Comparison of ENCODE assay signal across 36 cellular contexts in genomic region chr13:70104481-70104880, GRCh38. TPM values are rescaled to one million over a fixed set of nuclear protein-coding genes. Genes with fewer than 3 reads are reported as not detected.
"Had no signal": no experiment of that assay in that cellular context is flagged by ENCODE, and none has a peak within 500 bp of the region (broad histone marks: within the 10 kb centered on the region; RNA-seq: fewer than 3 reads in every experiment).

No MANE protein-coding gene starts in this region.

- H3K4me1 ChIP-seq: ascending aorta, breast epithelium had no signal

- H3K27me3 ChIP-seq: ascending aorta, brain microvascular endothelial cell had no signal

- H3K27ac ChIP-seq: ascending aorta, brain microvascular endothelial cell, breast epithelium, VCaP had no signal

- ATAC-seq: activated CD8-positive, alpha-beta memory T cell treated with anti-CD3 and anti-CD28 coated beads, Interleukin-2, amount 10 ng/mL, durations not matched to agents 7 days and 5 days; activated CD8-positive, alpha-beta T cell treated with anti-CD3 and anti-CD28 coated beads, Interleukin-2, amount 10 ng/mL, durations not matched to agents 7 days and 5 days; activated naive CD8-positive, alpha-beta T cell treated with anti-CD3 and anti-CD28 coated beads, Interleukin-2, amount 50 U/mL, for 24 hours had no signal

- FAIRE-seq: TTC549 had no signal

- H3K4me3 ChIP-seq: ascending aorta, breast epithelium had no signal

- H3K9me3 ChIP-seq: ascending aorta, breast epithelium had no signal

- H3K36me3 ChIP-seq: ascending aorta, brain microvascular endothelial cell, breast epithelium had no signal

- H3K27me3 Mint-ChIP-seq: activated B cell treated with CpG ODN at 0.5 μM for 24 hours; activated CD4-positive, alpha-beta memory T cell treated with anti-CD3 and anti-CD28 coated beads, Interleukin-2, amount 10 ng/mL, durations not matched to agents 7 days and 5 days; activated CD4-positive, alpha-beta T cell treated with anti-CD3 and anti-CD28 coated beads, Interleukin-2, amount 10 ng/mL, durations not matched to agents 7 days and 5 days; activated CD8-positive, alpha-beta memory T cell treated with anti-CD3 and anti-CD28 coated beads, Interleukin-2, amount 10 ng/mL, durations not matched to agents 7 days and 5 days; activated naive CD8-positive, alpha-beta T cell; activated naive CD8-positive, alpha-beta T cell treated with anti-CD3 and anti-CD28 coated beads, Interleukin-2, amount 10 ng/mL, durations not matched to agents 7 days and 5 days had no signal

- H3K4me3 Mint-ChIP-seq: activated B cell treated with CpG ODN at 0.5 μM for 24 hours; activated CD4-positive, alpha-beta memory T cell treated with anti-CD3 and anti-CD28 coated beads, Interleukin-2, amount 10 ng/mL, durations not matched to agents 7 days and 5 days; activated CD4-positive, alpha-beta T cell treated with anti-CD3 and anti-CD28 coated beads, Interleukin-2, amount 10 ng/mL, durations not matched to agents 7 days and 5 days; activated CD8-positive, alpha-beta memory T cell treated with anti-CD3 and anti-CD28 coated beads, Interleukin-2, amount 10 ng/mL, durations not matched to agents 7 days and 5 days; activated CD8-positive, alpha-beta T cell treated with anti-CD3 and anti-CD28 coated beads, Interleukin-2, amount 10 ng/mL, durations not matched to agents 7 days and 5 days; activated naive CD4-positive, alpha-beta T cell treated with anti-CD3 and anti-CD28 coated beads, Interleukin-2, amount 10 ng/mL, durations not matched to agents 7 days and 5 days; activated naive CD4-positive, alpha-beta T cell treated with anti-CD3 and anti-CD28 coated beads, Interleukin-2, amount 50 U/mL, for 24 hours; activated naive CD8-positive, alpha-beta T cell; activated naive CD8-positive, alpha-beta T cell treated with anti-CD3 and anti-CD28 coated beads, Interleukin-2, amount 10 ng/mL, durations not matched to agents 7 days and 5 days; activated naive CD8-positive, alpha-beta T cell treated with anti-CD3 and anti-CD28 coated beads, Interleukin-2, amount 50 U/mL, for 24 hours; activated T-cell treated with anti-CD3 and anti-CD28 coated beads, Interleukin-2, amount 50 U/mL, for 24 hours; T-helper 1 cell treated with Interleukin-12 subunit alpha and Interleukin-12 subunit beta and Interleukin-4 antibody, amounts not matched to agents 30 μg/mL and 1 μg/mL, for 36 hours; T-helper 2 cell treated with Interferon-gamma antibody and Interleukin-4, amounts not matched to agents 5 μg/mL and 100 μg/mL, for 36 hours had no signal

- H3K36me3 Mint-ChIP-seq: activated CD8-positive, alpha-beta memory T cell treated with anti-CD3 and anti-CD28 coated beads, Interleukin-2, amount 10 ng/mL, durations not matched to agents 7 days and 5 days; activated naive CD4-positive, alpha-beta T cell treated with anti-CD3 and anti-CD28 coated beads, Interleukin-2, amount 10 ng/mL, durations not matched to agents 7 days and 5 days; activated naive CD4-positive, alpha-beta T cell treated with anti-CD3 and anti-CD28 coated beads, Interleukin-2, amount 50 U/mL, for 24 hours; activated naive CD8-positive, alpha-beta T cell; activated naive CD8-positive, alpha-beta T cell treated with anti-CD3 and anti-CD28 coated beads, Interleukin-2, amount 10 ng/mL, durations not matched to agents 7 days and 5 days had no signal

- H3K27ac Mint-ChIP-seq: activated B cell treated with CpG ODN at 0.5 μM for 24 hours; activated CD4-positive, alpha-beta memory T cell treated with anti-CD3 and anti-CD28 coated beads, Interleukin-2, amount 10 ng/mL, durations not matched to agents 7 days and 5 days; activated CD4-positive, alpha-beta T cell treated with anti-CD3 and anti-CD28 coated beads, Interleukin-2, amount 10 ng/mL, durations not matched to agents 7 days and 5 days; activated CD8-positive, alpha-beta memory T cell treated with anti-CD3 and anti-CD28 coated beads, Interleukin-2, amount 10 ng/mL, durations not matched to agents 7 days and 5 days; activated CD8-positive, alpha-beta T cell treated with anti-CD3 and anti-CD28 coated beads, Interleukin-2, amount 10 ng/mL, durations not matched to agents 7 days and 5 days; activated naive CD4-positive, alpha-beta T cell treated with anti-CD3 and anti-CD28 coated beads, Interleukin-2, amount 10 ng/mL, durations not matched to agents 7 days and 5 days; activated naive CD4-positive, alpha-beta T cell treated with anti-CD3 and anti-CD28 coated beads, Interleukin-2, amount 50 U/mL, for 24 hours; activated naive CD8-positive, alpha-beta T cell; activated naive CD8-positive, alpha-beta T cell treated with anti-CD3 and anti-CD28 coated beads, Interleukin-2, amount 10 ng/mL, durations not matched to agents 7 days and 5 days; activated naive CD8-positive, alpha-beta T cell treated with anti-CD3 and anti-CD28 coated beads, Interleukin-2, amount 50 U/mL, for 24 hours; activated T-cell treated with anti-CD3 and anti-CD28 coated beads, Interleukin-2, amount 50 U/mL, for 24 hours; activated T-helper 2 cell treated with anti-CD3 and anti-CD28 coated beads, Interferon-gamma antibody, Interleukin-2, Interleukin-4, amounts not matched to agents 10 μg/mL and 5 μg/mL and 100 μg/mL, durations not matched to agents 14 hours and 24 hours and 36 hours; T-helper 1 cell treated with Interleukin-12 subunit alpha and Interleukin-12 subunit beta and Interleukin-4 antibody, amounts not matched to agents 30 μg/mL and 1 μg/mL, for 36 hours; T-helper 2 cell treated with Interferon-gamma antibody and Interleukin-4, amounts not matched to agents 5 μg/mL and 100 μg/mL, for 36 hours had no signal

- H3K9me3 Mint-ChIP-seq: activated B cell treated with CpG ODN at 0.5 μM for 24 hours; activated CD4-positive, alpha-beta memory T cell treated with anti-CD3 and anti-CD28 coated beads, Interleukin-2, amount 10 ng/mL, durations not matched to agents 7 days and 5 days; activated CD4-positive, alpha-beta T cell treated with anti-CD3 and anti-CD28 coated beads, Interleukin-2, amount 10 ng/mL, durations not matched to agents 7 days and 5 days; activated naive CD4-positive, alpha-beta T cell treated with anti-CD3 and anti-CD28 coated beads, Interleukin-2, amount 10 ng/mL, durations not matched to agents 7 days and 5 days; activated naive CD8-positive, alpha-beta T cell treated with anti-CD3 and anti-CD28 coated beads, Interleukin-2, amount 10 ng/mL, durations not matched to agents 7 days and 5 days had no signal

- DNase-seq: activated B cell treated with CpG ODN at 0.5 μM for 24 hours; activated CD4-positive, alpha-beta memory T cell treated with anti-CD3 and anti-CD28 coated beads, Interleukin-2, amount 10 ng/mL, durations not matched to agents 7 days and 5 days; activated CD4-positive, alpha-beta T cell treated with anti-CD3 and anti-CD28 coated beads for 4 hours; activated CD4-positive, alpha-beta T cell treated with anti-CD3 and anti-CD28 coated beads, Interleukin-2, amount 10 ng/mL, durations not matched to agents 7 days and 5 days; activated CD4-positive, alpha-beta T cell treated with anti-CD3 and anti-CD28 coated beads, Interleukin-2, amount 50 U/mL, for 48 hours; activated CD4-positive, CD25-positive, alpha-beta regulatory T cell treated with anti-CD3 and anti-CD28 coated beads, Interleukin-2, amount 50 U/mL, for 72 hours; activated CD8-positive, alpha-beta memory T cell treated with anti-CD3 and anti-CD28 coated beads for 24 hours; activated CD8-positive, alpha-beta memory T cell treated with anti-CD3 and anti-CD28 coated beads, Interleukin-2, amount 10 ng/mL, durations not matched to agents 7 days and 5 days; activated CD8-positive, alpha-beta memory T cell treated with anti-CD3 and anti-CD28 coated beads, Interleukin-2, amount 50 U/mL, for 48 hours; activated CD8-positive, alpha-beta T cell treated with anti-CD3 and anti-CD28 coated beads, Interleukin-2, amount 10 ng/mL, durations not matched to agents 7 days and 5 days; activated effector memory CD4-positive, alpha-beta T cell treated with Interleukin-2 at 50 U/mL for 16 hours; activated gamma-delta T cell; activated naive CD4-positive, alpha-beta T cell treated with anti-CD3 and anti-CD28 coated beads, Interleukin-2, amount 10 ng/mL, durations not matched to agents 7 days and 5 days; activated naive CD4-positive, alpha-beta T cell treated with Interleukin-2 at 50 U/mL for 16 hours; activated naive CD8-positive, alpha-beta T cell treated with anti-CD3 and anti-CD28 coated beads, Interleukin-2, amount 10 ng/mL, durations not matched to agents 7 days and 5 days; activated naive CD8-positive, alpha-beta T cell treated with anti-CD3 and anti-CD28 coated beads, Interleukin-2, amount 50 U/mL, for 24 hours; activated T-cell treated with anti-CD3 and anti-CD28 coated beads, Interleukin-2, amount 50 U/mL, for 24 hours; activated T-cell treated with anti-CD3 and anti-CD28 coated beads, Interleukin-2, amount 50 U/mL, for 48 hours; amygdala; anterior cingulate cortex; brain microvascular endothelial cell; central memory CD4-positive, alpha-beta T cell; T-helper 1 cell; T-helper 2 cell; T-helper 9 cell had no signal

- H3K4me1 Mint-ChIP-seq: activated B cell treated with CpG ODN at 0.5 μM for 24 hours; activated CD4-positive, alpha-beta memory T cell treated with anti-CD3 and anti-CD28 coated beads, Interleukin-2, amount 10 ng/mL, durations not matched to agents 7 days and 5 days; activated CD4-positive, alpha-beta T cell treated with anti-CD3 and anti-CD28 coated beads, Interleukin-2, amount 10 ng/mL, durations not matched to agents 7 days and 5 days; activated CD8-positive, alpha-beta memory T cell treated with anti-CD3 and anti-CD28 coated beads, Interleukin-2, amount 10 ng/mL, durations not matched to agents 7 days and 5 days; activated naive CD4-positive, alpha-beta T cell treated with anti-CD3 and anti-CD28 coated beads, Interleukin-2, amount 10 ng/mL, durations not matched to agents 7 days and 5 days; activated naive CD4-positive, alpha-beta T cell treated with anti-CD3 and anti-CD28 coated beads, Interleukin-2, amount 50 U/mL, for 24 hours; activated naive CD8-positive, alpha-beta T cell treated with anti-CD3 and anti-CD28 coated beads, Interleukin-2, amount 10 ng/mL, durations not matched to agents 7 days and 5 days; activated naive CD8-positive, alpha-beta T cell treated with anti-CD3 and anti-CD28 coated beads, Interleukin-2, amount 50 U/mL, for 24 hours had no signal

RNA-seq across cellular contexts. Expression of gene ATXN8OS, which starts 3.1 kb away (rescaled TPM):
- total RNA-seq: activated B cell treated with CpG ODN at 0.5 μM for 24 hours; activated CD4-positive, alpha-beta memory T cell treated with anti-CD3 and anti-CD28 coated beads, Interleukin-2, amount 10 ng/mL, durations not matched to agents 7 days and 5 days; activated CD4-positive, alpha-beta T cell treated with anti-CD3 and anti-CD28 coated beads, Interleukin-2, amount 10 ng/mL, durations not matched to agents 7 days and 5 days; activated CD8-positive, alpha-beta memory T cell treated with anti-CD3 and anti-CD28 coated beads, Interleukin-2, amount 10 ng/mL, durations not matched to agents 7 days and 5 days; activated CD8-positive, alpha-beta T cell treated with anti-CD3 and anti-CD28 coated beads, Interleukin-2, amount 10 ng/mL, durations not matched to agents 7 days and 5 days; activated naive CD8-positive, alpha-beta T cell treated with anti-CD3 and anti-CD28 coated beads, Interleukin-2, amount 10 ng/mL, durations not matched to agents 7 days and 5 days; activated T-helper 2 cell treated with anti-CD3 and anti-CD28 coated beads, Interferon-gamma antibody, Interleukin-2, Interleukin-4, amounts not matched to agents 10 μg/mL and 5 μg/mL and 100 μg/mL, durations not matched to agents 14 hours and 24 hours and 36 hours; ascending aorta; breast epithelium; cardiac septum had no signal
- polyA plus RNA-seq: adipose tissue had no signal

RNA-seq across cellular contexts. Expression of gene KLHL1, which starts 3.8 kb away (rescaled TPM):
- total RNA-seq: activated B cell treated with CpG ODN at 0.5 μM for 24 hours; activated CD4-positive, alpha-beta memory T cell treated with anti-CD3 and anti-CD28 coated beads, Interleukin-2, amount 10 ng/mL, durations not matched to agents 7 days and 5 days; activated CD4-positive, alpha-beta T cell treated with anti-CD3 and anti-CD28 coated beads, Interleukin-2, amount 10 ng/mL, durations not matched to agents 7 days and 5 days; activated CD8-positive, alpha-beta memory T cell treated with anti-CD3 and anti-CD28 coated beads, Interleukin-2, amount 10 ng/mL, durations not matched to agents 7 days and 5 days; activated CD8-positive, alpha-beta T cell treated with anti-CD3 and anti-CD28 coated beads, Interleukin-2, amount 10 ng/mL, durations not matched to agents 7 days and 5 days; activated naive CD8-positive, alpha-beta T cell treated with anti-CD3 and anti-CD28 coated beads, Interleukin-2, amount 10 ng/mL, durations not matched to agents 7 days and 5 days; activated T-helper 2 cell treated with anti-CD3 and anti-CD28 coated beads, Interferon-gamma antibody, Interleukin-2, Interleukin-4, amounts not matched to agents 10 μg/mL and 5 μg/mL and 100 μg/mL, durations not matched to agents 14 hours and 24 hours and 36 hours; ascending aorta; breast epithelium; cardiac septum had no signal
